Comparison of ENCODE assay signal across 4 cellular contexts in the genomic region with DNA sequence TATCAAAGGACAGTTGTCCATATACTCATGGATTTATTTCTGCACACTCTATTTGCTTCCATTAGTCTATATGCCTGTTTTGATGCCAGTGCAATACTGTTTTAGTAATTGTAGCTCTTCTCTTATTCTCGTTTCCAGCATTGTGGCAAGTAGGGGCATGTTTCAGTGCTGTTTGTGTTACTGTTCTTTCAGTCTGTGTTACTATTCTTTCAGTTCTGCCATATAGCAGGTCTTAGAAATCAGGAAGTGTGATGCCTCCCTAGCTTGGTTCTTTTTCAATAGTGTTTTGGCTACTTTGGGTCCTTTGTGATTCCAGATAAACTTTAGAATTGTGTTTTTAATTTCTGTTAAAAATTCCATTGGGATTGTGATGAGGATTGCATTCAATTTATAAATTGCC.
TF ChIP-seq lines count a peak whose summit lies in the region.

No MANE protein-coding gene starts in this region.

TF ChIP-seq in A549, 52 proteins besides CTCF, POLR2A, EP300 and RAD21:
- TF ChIP-seq KDM1A (IDR thresholded peaks at IDR 0.05; ENCODE audit: low read depth): no peak
- no peak for TF ChIP-seq ZFP36 (IDR thresholded peaks at IDR 0.05; ENCODE audit: borderline replicate concordance, partially characterized antibody)
- no peak for TF ChIP-seq HOXA7 (CRISPR knock-in tag; IDR thresholded peaks at IDR 0.05)
- TF ChIP-seq NR3C1 (IDR thresholded peaks at IDR 0.05): no peak
TF ChIP-seq in A549: peak in this region for 0.

TF ChIP-seq in GM12891, 5 proteins besides CTCF, POLR2A, EP300 and RAD21:
- TF ChIP-seq TAF1 (IDR thresholded peaks at IDR 0.05; ENCODE audit: low read depth, low read length) (no peak), SPI1 (IDR thresholded peaks at IDR 0.05; ENCODE audit: low read depth, low read length) (peak; percentile 54)

TF ChIP-seq in WTC11, 78 proteins besides CTCF, POLR2A, EP300 and RAD21 (continued from another document):
- no peak for TF ChIP-seq EMX1 (CRISPR knock-in tag; IDR thresholded peaks at IDR 0.05)
- no peak for TF ChIP-seq RORB (CRISPR knock-in tag; IDR thresholded peaks at IDR 0.05)

TF ChIP-seq in H1, 55 proteins besides CTCF, POLR2A, EP300 and RAD21 (continued from another document):
- TF ChIP-seq RNF2 (IDR thresholded peaks at IDR 0.05; ENCODE audit: borderline replicate concordance, low read depth, low read length, missing control alignments, poor library complexity, severe bottlenecking) (no peak), BRCA1 (IDR thresholded peaks at IDR 0.05; ENCODE audit: low read depth, low read length) (no peak), CEBPB (IDR thresholded peaks at IDR 0.05; ENCODE audit: low read depth, low read length) (no peak), ZNF274 (IDR thresholded peaks at IDR 0.05; ENCODE audit: borderline replicate concordance, extremely low read depth, low read length) (no peak), GTF2F1 (IDR thresholded peaks at IDR 0.05; ENCODE audit: borderline replicate concordance, low read depth, low read length) (no peak), RBBP5 (IDR thresholded peaks at IDR 0.05; ENCODE audit: borderline replicate concordance, low read depth, low read length) (no peak), TCF12 (IDR thresholded peaks at IDR 0.05; ENCODE audit: low read depth, low read length) (no peak), JUN (IDR thresholded peaks at IDR 0.05; ENCODE audit: low read depth, low read length) (no peak), CREB1 (IDR thresholded peaks at IDR 0.05) (no peak), NANOG (IDR thresholded peaks at IDR 0.05; ENCODE audit: insufficient read depth, low read depth, low read length, poor library complexity, severe bottlenecking) (no peak)
- TF ChIP-seq, protein P1, sequence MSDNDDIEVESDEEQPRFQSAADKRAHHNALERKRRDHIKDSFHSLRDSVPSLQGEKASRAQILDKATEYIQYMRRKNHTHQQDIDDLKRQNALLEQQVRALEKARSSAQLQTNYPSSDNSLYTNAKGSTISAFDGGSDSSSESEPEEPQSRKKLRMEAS (IDR thresholded peaks at IDR 0.05): no peak
- TF ChIP-seq, protein P2, sequence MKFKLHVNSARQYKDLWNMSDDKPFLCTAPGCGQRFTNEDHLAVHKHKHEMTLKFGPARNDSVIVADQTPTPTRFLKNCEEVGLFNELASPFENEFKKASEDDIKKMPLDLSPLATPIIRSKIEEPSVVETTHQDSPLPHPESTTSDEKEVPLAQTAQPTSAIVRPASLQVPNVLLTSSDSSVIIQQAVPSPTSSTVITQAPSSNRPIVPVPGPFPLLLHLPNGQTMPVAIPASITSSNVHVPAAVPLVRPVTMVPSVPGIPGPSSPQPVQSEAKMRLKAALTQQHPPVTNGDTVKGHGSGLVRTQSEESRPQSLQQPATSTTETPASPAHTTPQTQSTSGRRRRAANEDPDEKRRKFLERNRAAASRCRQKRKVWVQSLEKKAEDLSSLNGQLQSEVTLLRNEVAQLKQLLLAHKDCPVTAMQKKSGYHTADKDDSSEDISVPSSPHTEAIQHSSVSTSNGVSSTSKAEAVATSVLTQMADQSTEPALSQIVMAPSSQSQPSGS (IDR thresholded peaks at IDR 0.05; ENCODE audit: low read length): no peak
- TF ChIP-seq, protein P3, sequence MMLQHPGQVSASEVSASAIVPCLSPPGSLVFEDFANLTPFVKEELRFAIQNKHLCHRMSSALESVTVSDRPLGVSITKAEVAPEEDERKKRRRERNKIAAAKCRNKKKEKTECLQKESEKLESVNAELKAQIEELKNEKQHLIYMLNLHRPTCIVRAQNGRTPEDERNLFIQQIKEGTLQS (IDR thresholded peaks at IDR 0.05; ENCODE audit: insufficient read depth, low read depth, low read length): no peak
